Comparison of ENCODE assay signal across 27 cellular contexts in genomic region chr16:48011466-48011865, GRCh38.
"Had no signal": no experiment of that assay in that cellular context is flagged by ENCODE, and none has a peak within 500 bp of the region (broad histone marks: within the 10 kb centered on the region; RNA-seq: fewer than 3 reads in every experiment).

No MANE protein-coding gene starts in this region.

- H3K36me3 ChIP-seq: gastrocnemius medialis, pancreas, prostate gland, right atrium auricular region, suprapubic skin, transverse colon, upper lobe of right lung, uterus had no signal

- H3K4me1 ChIP-seq: gastrocnemius medialis, pancreas, prostate gland, right atrium auricular region, suprapubic skin, transverse colon, upper lobe of right lung, uterus had no signal

- H3K4me3 ChIP-seq: dorsolateral prefrontal cortex, gastrocnemius medialis, mucosa of descending colon, pancreas, prostate gland, right atrium auricular region, smooth muscle cell, suprapubic skin, transverse colon, upper lobe of right lung, uterus had no signal

- H3K36me3 Mint-ChIP-seq: mesothelial cell of epicardium had no signal

- H3K4me2 ChIP-seq: smooth muscle cell had no signal

- H3K27ac Mint-ChIP-seq: mesothelial cell of epicardium; naive thymus-derived CD8-positive, alpha-beta T cell; stimulated activated naive CD8-positive, alpha-beta T cell treated with anti-CD3 and anti-CD28 coated beads, Interleukin-15, amount 100 ng/mL, for 72 hours had no signal

- H3K4me3 Mint-ChIP-seq: mesothelial cell of epicardium; nephron progenitor cell; stimulated activated naive CD8-positive, alpha-beta T cell treated with anti-CD3 and anti-CD28 coated beads, Interleukin-15, amount 100 ng/mL, for 72 hours had no signal

- H3K9me3 ChIP-seq: gastrocnemius medialis, mucosa of descending colon, pancreas, prostate gland, right atrium auricular region, suprapubic skin, transverse colon, upper lobe of right lung, uterus had no signal

- DNase-seq: dorsolateral prefrontal cortex; effector CD4-positive, alpha-beta T cell; foreskin fibroblast; gastrocnemius medialis; kidney; mesenchymal stem cell; mucosa of descending colon; naive thymus-derived CD8-positive, alpha-beta T cell; nephron progenitor cell; occipital lobe; pancreas; stimulated activated CD4-positive, alpha-beta T cell treated with anti-CD3 and anti-CD28 coated beads, Interleukin-12 subunit alpha, Interleukin-12 subunit beta, amount 100 ng/mL, for 4 hours; stimulated activated CD4-positive, alpha-beta T cell treated with anti-CD3 and anti-CD28 coated beads, Interleukin-1b, Interleukin-23, amount 100 ng/mL, for 48 hours; stimulated activated CD4-positive, alpha-beta T cell treated with anti-CD3 and anti-CD28 coated beads, Interleukin-4, amount 100 ng/mL, for 1 hour; stimulated activated CD8-positive, alpha-beta memory T cell treated with anti-CD3 and anti-CD28 coated beads, Interleukin-4, amount 100 ng/mL, for 48 hours; stimulated activated naive CD4-positive, alpha-beta T cell; stimulated activated naive CD8-positive, alpha-beta T cell treated with anti-CD3 and anti-CD28 coated beads, Interleukin-15, amount 100 ng/mL, for 72 hours; transverse colon; upper lobe of right lung; uterus had no signal

- H3K27me3 Mint-ChIP-seq: stimulated activated naive CD8-positive, alpha-beta T cell treated with anti-CD3 and anti-CD28 coated beads, Interleukin-15, amount 100 ng/mL, for 72 hours had no signal

- ATAC-seq: gastrocnemius medialis; left lobe of liver; mucosa of descending colon; naive thymus-derived CD8-positive, alpha-beta T cell; pancreas; sciatic nerve; stimulated activated naive CD8-positive, alpha-beta T cell treated with anti-CD3 and anti-CD28 coated beads, Interleukin-15, amount 100 ng/mL, for 72 hours; upper lobe of right lung had no signal

- H3K27me3 ChIP-seq: dorsolateral prefrontal cortex, gastrocnemius medialis, pancreas, right atrium auricular region, suprapubic skin, transverse colon, upper lobe of right lung, uterus had no signal

- H3K4me1 Mint-ChIP-seq: mesothelial cell of epicardium; stimulated activated naive CD8-positive, alpha-beta T cell treated with anti-CD3 and anti-CD28 coated beads, Interleukin-15, amount 100 ng/mL, for 72 hours had no signal

- H3K27ac ChIP-seq: dorsolateral prefrontal cortex, gastrocnemius medialis, pancreas, prostate gland, right atrium auricular region, suprapubic skin, transverse colon, upper lobe of right lung, uterus had no signal
